ENCODE assay signal across 35 cellular contexts in the genomic region with DNA sequence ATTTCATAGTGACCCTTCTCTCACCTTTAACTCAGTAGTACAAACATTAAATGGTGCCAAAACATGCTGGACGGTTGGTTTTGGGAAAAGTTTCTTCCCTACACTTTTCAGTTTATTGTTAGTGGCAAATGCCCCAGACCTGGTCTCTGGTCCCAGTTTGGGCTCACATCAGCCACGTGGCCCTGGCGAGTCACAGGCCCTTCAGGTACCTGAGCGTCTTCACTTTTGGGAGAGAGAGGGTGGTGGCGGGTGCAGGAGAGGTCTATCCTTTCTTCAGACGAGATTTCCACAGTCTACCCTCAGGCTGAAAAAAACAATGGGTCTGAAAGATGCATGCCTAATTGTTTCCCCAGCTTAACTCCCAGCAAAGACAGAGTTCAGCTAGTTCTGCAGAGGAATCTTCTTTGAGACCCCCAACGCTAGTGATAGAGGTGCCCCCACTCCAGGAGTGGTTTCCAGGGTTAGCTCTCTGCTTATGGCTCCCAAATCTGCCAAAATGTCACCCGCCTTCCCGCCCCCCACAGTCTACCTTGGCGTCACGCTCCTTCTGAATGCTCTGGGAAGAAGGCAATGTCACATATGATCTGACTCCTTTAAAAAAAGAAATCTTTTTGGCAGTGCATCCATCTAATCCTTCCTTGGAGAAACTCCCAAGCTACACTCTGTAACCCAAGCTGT.
"Had no signal": no experiment of that assay in that cellular context is flagged by ENCODE, and none has a peak within 500 bp of the region (broad histone marks: within the 10 kb centered on the region; RNA-seq: fewer than 3 reads in every experiment).

No MANE protein-coding gene starts in this region.

- H3K27ac Mint-ChIP-seq: activated CD4-positive, alpha-beta memory T cell treated with anti-CD3 and anti-CD28 coated beads for 36 hours; activated CD4-positive, alpha-beta T cell treated with anti-CD3 and anti-CD28 coated beads for 36 hours; activated CD4-positive, alpha-beta T cell treated with anti-CD3 and anti-CD28 coated beads, Interleukin-2, amount 10 ng/mL, durations not matched to agents 24 days and 14 days; activated CD8-positive, alpha-beta memory T cell treated with anti-CD3 and anti-CD28 coated beads, Interleukin-2, amount 10 ng/mL, durations not matched to agents 7 days and 5 days; activated CD8-positive, alpha-beta T cell treated with anti-CD3 and anti-CD28 coated beads, Interleukin-2, amount 10 ng/mL, durations not matched to agents 7 days and 5 days; activated naive CD4-positive, alpha-beta T cell treated with anti-CD3 and anti-CD28 coated beads for 36 hours; activated naive CD4-positive, alpha-beta T cell treated with anti-CD3 and anti-CD28 coated beads, Interleukin-2, amount 50 U/mL, for 24 hours; activated naive CD8-positive, alpha-beta T cell treated with anti-CD3 and anti-CD28 coated beads for 36 hours; activated naive CD8-positive, alpha-beta T cell treated with anti-CD3 and anti-CD28 coated beads, Interleukin-2, amount 50 U/mL, for 24 hours; activated T-helper 1 cell treated with anti-CD3 and anti-CD28 coated beads, Interleukin-12 subunit alpha, Interleukin-12 subunit beta, Interleukin-2, Interleukin-4 antibody, amounts not matched to agents 30 ng/mL and 10 ng/mL and 1 ng/mL, durations not matched to agents 14 hours and 24 hours and 36 hours; activated T-helper 2 cell treated with anti-CD3 and anti-CD28 coated beads, Interferon-gamma antibody, Interleukin-2, Interleukin-4, amounts not matched to agents 10 μg/mL and 5 μg/mL and 100 μg/mL, durations not matched to agents 14 hours and 24 hours and 36 hours; dendritic cell treated with granulocyte-macrophage colony-stimulating factor and Interleukin-4, amounts not matched to agents 40 ng/mL and 50 ng/mL, for 4 days had no signal

- H3K4me3 Mint-ChIP-seq: activated CD4-positive, alpha-beta memory T cell treated with anti-CD3 and anti-CD28 coated beads for 36 hours; activated CD4-positive, alpha-beta T cell treated with anti-CD3 and anti-CD28 coated beads for 36 hours; activated CD4-positive, alpha-beta T cell treated with anti-CD3 and anti-CD28 coated beads, Interleukin-2, amount 10 ng/mL, durations not matched to agents 24 days and 14 days; activated CD8-positive, alpha-beta memory T cell treated with anti-CD3 and anti-CD28 coated beads, Interleukin-2, amount 10 ng/mL, durations not matched to agents 7 days and 5 days; activated CD8-positive, alpha-beta T cell treated with anti-CD3 and anti-CD28 coated beads, Interleukin-2, amount 10 ng/mL, durations not matched to agents 7 days and 5 days; activated naive CD4-positive, alpha-beta T cell treated with anti-CD3 and anti-CD28 coated beads for 36 hours; activated naive CD4-positive, alpha-beta T cell treated with anti-CD3 and anti-CD28 coated beads, Interleukin-2, amount 50 U/mL, for 24 hours; activated naive CD8-positive, alpha-beta T cell treated with anti-CD3 and anti-CD28 coated beads for 36 hours; activated naive CD8-positive, alpha-beta T cell treated with anti-CD3 and anti-CD28 coated beads, Interleukin-2, amount 50 U/mL, for 24 hours; activated T-helper 1 cell treated with anti-CD3 and anti-CD28 coated beads, Interleukin-12 subunit alpha, Interleukin-12 subunit beta, Interleukin-2, Interleukin-4 antibody, amounts not matched to agents 30 ng/mL and 10 ng/mL and 1 ng/mL, durations not matched to agents 14 hours and 24 hours and 36 hours; brain; dendritic cell treated with granulocyte-macrophage colony-stimulating factor and Interleukin-4, amounts not matched to agents 40 ng/mL and 50 ng/mL, for 4 days had no signal

- H3K27ac ChIP-seq: adrenal gland, ascending aorta, breast epithelium, cardiac muscle cell, coronary artery, dorsolateral prefrontal cortex, esophagus muscularis mucosa, foreskin keratinocyte, gastrocnemius medialis had no signal

- H3K9me3 ChIP-seq: gastrocnemius medialis had no signal

- H3K27me3 ChIP-seq: adrenal gland, ascending aorta, breast epithelium, cardiac muscle cell, foreskin keratinocyte, gastrocnemius medialis had no signal

- H3K36me3 ChIP-seq: adrenal gland, ascending aorta, breast epithelium, cardiac muscle cell, esophagus muscularis mucosa, gastrocnemius medialis had no signal

- H3K36me3 Mint-ChIP-seq: activated CD4-positive, alpha-beta memory T cell treated with anti-CD3 and anti-CD28 coated beads for 36 hours; activated CD8-positive, alpha-beta memory T cell treated with anti-CD3 and anti-CD28 coated beads, Interleukin-2, amount 10 ng/mL, durations not matched to agents 7 days and 5 days; activated naive CD4-positive, alpha-beta T cell treated with anti-CD3 and anti-CD28 coated beads, Interleukin-2, amount 50 U/mL, for 24 hours; activated naive CD8-positive, alpha-beta T cell treated with anti-CD3 and anti-CD28 coated beads for 36 hours; brain had no signal

- H3K27me3 Mint-ChIP-seq: activated CD4-positive, alpha-beta T cell treated with anti-CD3 and anti-CD28 coated beads, Interleukin-2, amount 10 ng/mL, durations not matched to agents 24 days and 14 days; activated CD8-positive, alpha-beta memory T cell treated with anti-CD3 and anti-CD28 coated beads, Interleukin-2, amount 10 ng/mL, durations not matched to agents 7 days and 5 days; activated naive CD4-positive, alpha-beta T cell treated with anti-CD3 and anti-CD28 coated beads, Interleukin-2, amount 50 U/mL, for 24 hours; dendritic cell treated with granulocyte-macrophage colony-stimulating factor and Interleukin-4, amounts not matched to agents 40 ng/mL and 50 ng/mL, for 4 days had no signal

- DNase-seq: activated CD4-positive, alpha-beta memory T cell treated with anti-CD3 and anti-CD28 coated beads for 36 hours; activated CD4-positive, alpha-beta T cell treated with anti-CD3 and anti-CD28 coated beads for 36 hours; activated CD4-positive, alpha-beta T cell treated with anti-CD3 and anti-CD28 coated beads, Interleukin-2, amount 10 ng/mL, durations not matched to agents 24 days and 14 days; activated CD4-positive, CD25-positive, alpha-beta regulatory T cell; activated CD4-positive, CD25-positive, alpha-beta regulatory T cell treated with anti-CD3 and anti-CD28 coated beads, Interleukin-2, amount 50 U/mL, for 72 hours; activated CD8-positive, alpha-beta memory T cell treated with anti-CD3 and anti-CD28 coated beads, Interleukin-2, amount 10 ng/mL, durations not matched to agents 7 days and 5 days; activated CD8-positive, alpha-beta memory T cell treated with anti-CD3 and anti-CD28 coated beads, Interleukin-2, amount 50 U/mL, for 4 hours; activated CD8-positive, alpha-beta T cell treated with anti-CD3 and anti-CD28 coated beads, Interleukin-2, amount 10 ng/mL, durations not matched to agents 7 days and 5 days; activated effector memory CD4-positive, alpha-beta T cell treated with anti-CD3 and anti-CD28 coated beads, Interleukin-2, amount 50 U/mL, for 16 hours; activated naive CD4-positive, alpha-beta T cell treated with anti-CD3 and anti-CD28 coated beads for 36 hours; activated naive CD8-positive, alpha-beta T cell treated with anti-CD3 and anti-CD28 coated beads for 36 hours; activated naive CD8-positive, alpha-beta T cell treated with anti-CD3 and anti-CD28 coated beads, Interleukin-2, amount 50 U/mL, for 24 hours; activated T-cell treated with anti-CD3 and anti-CD28 coated beads, Interleukin-2, amount 50 U/mL, for 1 hour; activated T-cell treated with anti-CD3 and anti-CD28 coated beads, Interleukin-2, amount 50 U/mL, for 48 hours; adrenal gland; amygdala; central memory CD4-positive, alpha-beta T cell; cerebellar nuclear complex; dorsolateral prefrontal cortex; effector memory CD4-positive, alpha-beta T cell; erythroblast; foreskin keratinocyte; gastrocnemius medialis; T-helper 2 cell had no signal

- H3K4me3 ChIP-seq: adrenal gland, ascending aorta, breast epithelium, cardiac muscle cell, coronary artery, dorsolateral prefrontal cortex, esophagus muscularis mucosa, gastrocnemius medialis had no signal

- ATAC-seq: activated CD4-positive, alpha-beta T cell treated with anti-CD3 and anti-CD28 coated beads for 36 hours; activated CD8-positive, alpha-beta memory T cell treated with anti-CD3 and anti-CD28 coated beads, Interleukin-2, amount 10 ng/mL, durations not matched to agents 7 days and 5 days; activated CD8-positive, alpha-beta T cell treated with anti-CD3 and anti-CD28 coated beads, Interleukin-2, amount 10 ng/mL, durations not matched to agents 7 days and 5 days; activated naive CD8-positive, alpha-beta T cell treated with anti-CD3 and anti-CD28 coated beads, Interleukin-2, amount 50 U/mL, for 24 hours; foreskin keratinocyte; gastrocnemius medialis; SK-N-SH treated with all-trans-retinoic acid at 6 μM for 48 hours had no signal

- H3K4me1 ChIP-seq: adrenal gland, ascending aorta, breast epithelium, esophagus muscularis mucosa, foreskin keratinocyte, gastrocnemius medialis had no signal

- H3K4me1 Mint-ChIP-seq: activated CD4-positive, alpha-beta T cell treated with anti-CD3 and anti-CD28 coated beads for 36 hours; activated CD4-positive, alpha-beta T cell treated with anti-CD3 and anti-CD28 coated beads, Interleukin-2, amount 10 ng/mL, durations not matched to agents 24 days and 14 days; activated CD8-positive, alpha-beta memory T cell treated with anti-CD3 and anti-CD28 coated beads, Interleukin-2, amount 10 ng/mL, durations not matched to agents 7 days and 5 days; activated naive CD4-positive, alpha-beta T cell treated with anti-CD3 and anti-CD28 coated beads, Interleukin-2, amount 50 U/mL, for 24 hours; activated naive CD8-positive, alpha-beta T cell treated with anti-CD3 and anti-CD28 coated beads for 36 hours; activated naive CD8-positive, alpha-beta T cell treated with anti-CD3 and anti-CD28 coated beads, Interleukin-2, amount 50 U/mL, for 24 hours; brain had no signal
